In the genomic region with DNA sequence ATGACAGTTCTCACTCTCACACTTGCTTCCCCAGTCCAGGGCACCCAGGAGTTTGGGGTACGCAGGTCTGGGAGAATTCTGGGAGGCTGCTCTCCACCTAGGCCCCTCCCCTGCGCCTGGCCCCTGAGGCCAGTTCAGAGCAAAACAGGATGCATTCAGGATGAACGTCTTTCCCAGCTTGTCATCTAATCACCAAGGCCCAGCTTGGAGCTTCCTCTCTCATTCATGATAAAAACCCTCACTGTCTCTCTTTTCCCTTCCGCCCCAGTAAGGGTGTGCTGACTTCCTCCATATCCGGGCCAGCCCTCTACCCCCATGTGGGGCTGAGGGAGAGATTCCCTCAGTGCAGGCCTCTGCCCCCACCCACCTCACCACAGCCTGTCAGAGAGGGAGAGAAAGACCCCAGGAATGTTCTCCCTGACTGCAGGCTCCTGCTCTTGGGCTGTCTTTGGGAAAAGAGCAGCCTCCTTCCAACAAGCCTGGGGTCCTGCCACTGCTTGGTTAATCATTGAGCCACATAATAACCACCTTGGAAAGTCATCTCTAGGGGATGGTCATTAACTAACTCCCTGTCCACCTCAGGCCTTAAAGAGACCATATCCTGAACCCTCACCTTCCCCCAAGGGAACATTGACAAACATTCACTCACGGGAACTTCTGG, we compare ENCODE assay signal across 30 cellular contexts. TPM values are rescaled to one million over a fixed set of nuclear protein-coding genes. Genes with fewer than 3 reads are reported as not detected.
DNase-seq lines count a peak whose midpoint lies in the region; ATAC-seq, FAIRE-seq and TF ChIP-seq lines count a peak whose summit lies in the region.
"Had no signal": no experiment of that assay in that cellular context is flagged by ENCODE, and none has a peak within 500 bp of the region (broad histone marks: within the 10 kb centered on the region; RNA-seq: fewer than 3 reads in every experiment).

No MANE protein-coding gene starts in this region.

- peak overlapping the region in 6 of 11 experiments; percentile 27 to 52 (median 44); a peak in 11 of 22 replicates for H3K27ac ChIP-seq in BLaER1 treated with 17β-estradiol and CSF1 and Interleukin-3, amounts not matched to agents 10 nM and 100 nM
- peak overlapping the region; percentile 41 for H3K27ac ChIP-seq in mesodermal cell (ENCODE audit: low read depth, low read length, severe bottlenecking)
- H3K27ac ChIP-seq: C4-2B, pancreas had no signal

- H3K4me2 ChIP-seq in BLaER1 treated with 17β-estradiol and CSF1 and Interleukin-3, amounts not matched to agents 10 nM and 100 nM = peak overlapping the region in 7 of 11 experiments; percentile 16 to 86 (median 59); a peak in 11 of 22 replicates

- H3K36me3 ChIP-seq in BLaER1 treated with 17β-estradiol and CSF1 and Interleukin-3, amounts not matched to agents 10 nM and 100 nM = no peaks in the 10 kb centered on the region
- no peaks in the 10 kb centered on the region for H3K36me3 ChIP-seq in mesodermal cell (ENCODE audit: control insufficient read depth, insufficient read depth, low read length)
- H3K36me3 ChIP-seq: adrenal gland, breast epithelium, gastroesophageal sphincter, pancreas, stomach had no signal

- peaks cover 0 to 13% (median 7%) of the 10 kb centered on the region in 11 experiments; a peak in 8 of 22 replicates for H3K9me3 ChIP-seq in BLaER1 treated with 17β-estradiol and CSF1 and Interleukin-3, amounts not matched to agents 10 nM and 100 nM (replicated peaks in 1 of 11)
- H3K9me3 ChIP-seq in mesodermal cell (ENCODE audit: control insufficient read depth, low read length) = no peaks in the 10 kb centered on the region
- H3K9me3 ChIP-seq: adrenal gland, breast epithelium, gastroesophageal sphincter, pancreas, stomach had no signal

- peaks cover 0 to 15% (median 0%) of the 10 kb centered on the region in 11 experiments; a peak in 3 of 22 replicates for H4K20me1 ChIP-seq in BLaER1 treated with 17β-estradiol and CSF1 and Interleukin-3, amounts not matched to agents 10 nM and 100 nM

- TF ChIP-seq POLR2A in erythroblast (IDR thresholded peaks at IDR 0.05; ENCODE audit: low read length) = no peak

- DNase-seq in RCC 7860 (ENCODE audit: low spot score) (peak; percentile 61), erythroblast (lab: John Stamatoyannopoulos, UW) (peak; percentile 29 to 56), HPDE6-E6E7 (ENCODE audit: extremely low spot score) (no peak), NCI-H1694 (lab: John Stamatoyannopoulos, UW) (no peak), SIG-M5 treated with dmso at 0.1 percent for 504 hours (lab: John Stamatoyannopoulos, UW; ENCODE audit: unreplicated experiment) (no peak)
- DNase-seq: activated CD4-positive, alpha-beta T cell treated with anti-CD3 and anti-CD28 coated beads, Interleukin-2, amount 10 ng/mL, durations not matched to agents 24 days and 14 days; activated CD8-positive, alpha-beta memory T cell treated with anti-CD3 and anti-CD28 coated beads, Interleukin-2, amount 50 U/mL, for 4 hours; adrenal gland; DMS 273 treated with DMSO at 0.1 percent for 48 hours; GF-D8; IMR-90; mammary epithelial cell; MM.1S; naive B cell; NCI-H1930; NCI-H446 treated with DMSO at 0.1 percent for 48 hours; NK-92 treated with Interleukin-12 subunit alpha and Interleukin-12 subunit beta, amount 100 ng/mL, for 24 hours; pancreas; stimulated activated CD4-positive, alpha-beta T cell treated with anti-CD3 and anti-CD28 coated beads, Interleukin-2, amount 100 ng/mL, for 48 hours; stomach had no signal

- H3K4me3 ChIP-seq in BLaER1 treated with 17β-estradiol and CSF1 and Interleukin-3, amounts not matched to agents 10 nM and 100 nM = no peak overlapping the region
- H3K4me3 ChIP-seq in mesodermal cell (ENCODE audit: extremely low read depth, insufficient read depth, low read length, poor library complexity, severe bottlenecking) = no peak overlapping the region
- H3K4me3 ChIP-seq: adrenal gland, breast epithelium, gastroesophageal sphincter, pancreas, stomach had no signal

- 20 to 100% methylated on average over 1 of the region's 6 CpGs for WGBS in mesodermal cell (ENCODE audit: insufficient coverage in 2 of 2), 2 experiments

- peaks cover 0 to 99% (median 22%) of the 10 kb centered on the region in 10 experiments; a peak in 11 of 20 replicates for H3K4me1 ChIP-seq in BLaER1 treated with 17β-estradiol and CSF1 and Interleukin-3, amounts not matched to agents 10 nM and 100 nM
- H3K4me1 ChIP-seq in mesodermal cell (ENCODE audit: control insufficient read depth, insufficient read depth, low read length, poor library complexity, severe bottlenecking) = peaks cover 23% of the 10 kb centered on the region
- H3K4me1 ChIP-seq: breast epithelium had no signal

- FAIRE-seq in RCC 7860 (lab: Jason Lieb, UNC) = peak; percentile 95
- FAIRE-seq: H54, pancreas, TTC549, urothelium cell line had no signal

- peak overlapping the region in 2 of 11 experiments; percentile 2 to 8; a peak in 2 of 22 replicates for H3K9ac ChIP-seq in BLaER1 treated with 17β-estradiol and CSF1 and Interleukin-3, amounts not matched to agents 10 nM and 100 nM

- ATAC-seq in HG02938 (IDR thresholded peaks at IDR 0.05; ENCODE audit: unreplicated experiment) = no peak
- ATAC-seq: esophagus mucosa, gastroesophageal sphincter, pancreas had no signal

- peaks cover 78 to 100% (median 99%) of the 10 kb centered on the region in 11 experiments for H3K27me3 ChIP-seq in BLaER1 treated with 17β-estradiol and CSF1 and Interleukin-3, amounts not matched to agents 10 nM and 100 nM
- H3K27me3 ChIP-seq: gastroesophageal sphincter, pancreas had no signal

RNA-seq across cellular contexts. Expression of a gene that starts 50.1 kb away (rescaled TPM):
- polyA plus RNA-seq in mesodermal cell (2013, experiment 1 of 2) = 14.4 TPM
- polyA plus RNA-seq in mesodermal cell (2013, experiment 2 of 2) = 9.2 TPM

Comparison
In these comparisons a context has a peak if more than half of its experiments do, and no peak if none do; other contexts are left out.
1. DNase-seq: peak in RCC 7860 (single experiment) and erythroblast (2 of 2); none in HPDE6-E6E7 (single experiment), NCI-H1694 (single experiment) and SIG-M5 treated with dmso at 0.1 percent for 504 hours (single experiment).